ENCODE assay signal across 1 cellular context in genomic region chr17:73302189-73302588, GRCh38.
A peak's percentile ranks its signal among the peaks of the same experiment; 100 is the strongest.
TF ChIP-seq lines count a peak whose summit lies in the region.

No MANE protein-coding gene starts in this region.

TF ChIP-seq in SK-N-SH, 30 proteins besides CTCF, POLR2A, EP300 and RAD21 (continued from another document):
- TF ChIP-seq, protein P1, sequence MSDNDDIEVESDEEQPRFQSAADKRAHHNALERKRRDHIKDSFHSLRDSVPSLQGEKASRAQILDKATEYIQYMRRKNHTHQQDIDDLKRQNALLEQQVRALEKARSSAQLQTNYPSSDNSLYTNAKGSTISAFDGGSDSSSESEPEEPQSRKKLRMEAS (IDR thresholded peaks at IDR 0.05; ENCODE audit: low read depth): no peak
- TF ChIP-seq FOSL2 (IDR thresholded peaks at IDR 0.05; ENCODE audit: borderline replicate concordance, low read depth) (0 out of 2 replicates have a peak, but pooled peaks have one; percentile 2), TEAD4 (IDR thresholded peaks at IDR 0.05; ENCODE audit: borderline replicate concordance, insufficient read depth) (no peak), CHD2 (IDR thresholded peaks at IDR 0.05; ENCODE audit: low read length, partially characterized antibody) (peak; percentile 29), YY1 (IDR thresholded peaks at IDR 0.05; ENCODE audit: low read depth) (no peak), NFIC (IDR thresholded peaks at IDR 0.05; ENCODE audit: borderline replicate concordance) (peak; percentile 78; the same call in 1 of the 2 replicates), POLR2AphosphoS5 (IDR thresholded peaks at IDR 0.05; ENCODE audit: low read depth, low read length) (peak; percentile 70; the same call in 1 of the 2 replicates), MXI1 (IDR thresholded peaks at IDR 0.05; ENCODE audit: low read depth, low read length) (0 out of 2 replicates have a peak, but pooled peaks have one; percentile 19)
- TF ChIP-seq, protein P2, sequence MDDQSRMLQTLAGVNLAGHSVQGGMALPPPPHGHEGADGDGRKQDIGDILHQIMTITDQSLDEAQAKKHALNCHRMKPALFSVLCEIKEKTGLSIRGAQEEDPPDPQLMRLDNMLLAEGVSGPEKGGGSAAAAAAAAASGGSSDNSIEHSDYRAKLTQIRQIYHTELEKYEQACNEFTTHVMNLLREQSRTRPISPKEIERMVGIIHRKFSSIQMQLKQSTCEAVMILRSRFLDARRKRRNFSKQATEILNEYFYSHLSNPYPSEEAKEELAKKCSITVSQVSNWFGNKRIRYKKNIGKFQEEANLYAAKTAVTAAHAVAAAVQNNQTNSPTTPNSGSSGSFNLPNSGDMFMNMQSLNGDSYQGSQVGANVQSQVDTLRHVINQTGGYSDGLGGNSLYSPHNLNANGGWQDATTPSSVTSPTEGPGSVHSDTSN (IDR thresholded peaks at IDR 0.05): peak; percentile 70
TF ChIP-seq in SK-N-SH: peak in this region for 9.
